ENCODE assay signal across 8 cellular contexts in genomic region chr12:75480469-75480949, GRCh38. TPM values are rescaled to one million over a fixed set of nuclear protein-coding genes. Genes with fewer than 3 reads are reported as not detected.
DNase-seq lines count a peak whose midpoint lies in the region; ATAC-seq, FAIRE-seq and TF ChIP-seq lines count a peak whose summit lies in the region.

GLIPR1 (plus strand) TSS chr12:75480755; CDS start chr12:75480881, 126 bp downstream.

- 25 to 30% methylated on average over 8 of the region's 8 CpGs for WGBS in lower leg skin, 2 donors

- DNase-seq in ELR (ENCODE audit: low read depth): peak; percentile 97
- DNase-seq in GOT3 (lab: John Stamatoyannopoulos, UW): peak; percentile 32
- peak; percentile 97 for DNase-seq in M059J (ENCODE audit: low read depth)
- peak; percentile 59 for DNase-seq in activated CD4-positive, CD25-positive, alpha-beta regulatory T cell treated with anti-CD3 and anti-CD28 coated beads, Interleukin-2, amount 50 U/mL, for 72 hours
- peak; percentile 52 to 71 for DNase-seq in central memory CD8-positive, alpha-beta T cell (ENCODE audit: low spot score in 2 of 2)
- peak; percentile 67 to 89 for DNase-seq in lower leg skin (ENCODE audit: low spot score in 2 of 2)
- DNase-seq in stimulated activated CD4-positive, alpha-beta T cell treated with anti-CD3 and anti-CD28 coated beads, Interleukin-4, amount 100 ng/mL, for 4 hours: peak; percentile 58 to 71
- DNase-seq in D721Med (ENCODE audit: insufficient read length, low spot score): no peak

- intact Hi-C loops in lower leg skin (cut with DNase I; ENCODE audit: low total_unique reads): no loop called here

- H3K36me3 Mint-ChIP-seq in central memory CD8-positive, alpha-beta T cell (ENCODE audit: insufficient read depth): peaks cover 43% of the 10 kb centered on the region

- H3K27me3 Mint-ChIP-seq in central memory CD8-positive, alpha-beta T cell: no peaks in the 10 kb centered on the region

- no peak for TF ChIP-seq POLR2A in lower leg skin (IDR thresholded peaks at IDR 0.05)

- no peak for FAIRE-seq in D721Med (lab: Jason Lieb, UNC)

- peak within 1 kb of the TSS; percentile 95 for H3K27ac Mint-ChIP-seq in central memory CD8-positive, alpha-beta T cell (ENCODE audit: low read depth)

- ATAC-seq in central memory CD8-positive, alpha-beta T cell (replicated peaks; ENCODE audit: extremely low read depth, poor library complexity, severe bottlenecking): peak; percentile 83

- peak within 1 kb of the TSS; percentile 15 for H3K4me3 ChIP-seq in lower leg skin (ENCODE audit: low read depth, poor library complexity, severe bottlenecking)

- H3K9me3 Mint-ChIP-seq in central memory CD8-positive, alpha-beta T cell: no peaks in the 10 kb centered on the region

- peaks cover 63% of the 10 kb centered on the region for H3K4me1 Mint-ChIP-seq in central memory CD8-positive, alpha-beta T cell

- TF ChIP-seq CTCF in lower leg skin (IDR thresholded peaks at IDR 0.05) (no peak), D721Med (IDR thresholded peaks at IDR 0.05; ENCODE audit: insufficient read depth, missing control alignments) (no peak)

- H3K4me3 Mint-ChIP-seq in central memory CD8-positive, alpha-beta T cell: peak within 1 kb of the TSS; percentile 72

RNA-seq across cellular contexts. Expression of gene GLIPR1, which starts in this region (rescaled TPM):
- total RNA-seq in M059J (2014; rRNA removed; shearing (Covaris generic)): 82.2 and 131 TPM in 2 replicates
- total RNA-seq in lower leg skin: 10 to 100 TPM in 1 of 4 donors, 1 to 10 TPM in 3; 2.5 to 12.0 (median 3.8) TPM
